Comparison of ENCODE assay signal across 14 cellular contexts in genomic region chr2:234178309-234179030, GRCh38.
DNase-seq lines count a peak whose midpoint lies in the region; ATAC-seq and TF ChIP-seq lines count a peak whose summit lies in the region.
"Had no signal": no experiment of that assay in that cellular context is flagged by ENCODE, and none has a peak within 500 bp of the region (broad histone marks: within the 10 kb centered on the region; RNA-seq: fewer than 3 reads in every experiment).

No MANE protein-coding gene starts in this region.

- H3K36me3 ChIP-seq in OCI-LY7 (ENCODE audit: insufficient read depth, low read length) (no peaks in the 10 kb centered on the region), aorta (ENCODE audit: control insufficient read depth in 1 of 2, insufficient read depth in 2 of 2, low read length in 1 of 2) (no peaks in the 10 kb centered on the region), vagina (no peaks in the 10 kb centered on the region)
- H3K36me3 ChIP-seq: right atrium auricular region had no signal

- no peaks in the 10 kb centered on the region for H3K79me2 ChIP-seq in OCI-LY7 (ENCODE audit: insufficient read depth, low read depth, low read length)

- 52 to 57% methylated on average over 10 of the region's 10 CpGs for WGBS in aorta, 2 donors

- DNase-seq in A172 (ENCODE audit: low spot score), result peak; percentile 92
- DNase-seq in EH (ENCODE audit: low read depth), result peak; percentile 18
- peak; percentile 88 for DNase-seq in RPMI7951 (ENCODE audit: low read depth)
- DNase-seq in fibroblast of the aortic adventitia (ENCODE audit: low read depth), result peak; percentile 19
- DNase-seq in OCI-LY7 (ENCODE audit: low spot score), result no peak
- DNase-seq in aorta, result no peak
- DNase-seq in vagina (ENCODE audit: extremely low spot score in 2 of 2), result no peak
- DNase-seq: activated effector memory CD4-positive, alpha-beta T cell treated with Interleukin-2 at 50 U/mL for 16 hours; CD4-positive, alpha-beta memory T cell; cortex of kidney; glutamatergic neuron had no signal

- POLR2A ChIA-PET in OCI-LY7 (lab: Charles Lee), result no interaction called here

- H4K20me1 ChIP-seq in OCI-LY7 (ENCODE audit: insufficient read depth, low read length), result no peaks in the 10 kb centered on the region

- no peak for TF ChIP-seq CTCF in fibroblast of the aortic adventitia (IDR thresholded peaks at IDR 0.05; ENCODE audit: insufficient read depth, low read length)
- no peak for TF ChIP-seq CTCF in OCI-LY7 (conservative IDR thresholded peaks at IDR 0.05; ENCODE audit: low read length)
- TF ChIP-seq CTCF in vagina (IDR thresholded peaks at IDR 0.05), result no peak

- H3K27ac ChIP-seq in OCI-LY7 (ENCODE audit: low read depth, low read length, poor library complexity, severe bottlenecking) (no peak overlapping the region), aorta (ENCODE audit: low read depth in 1 of 2, low read length in 2 of 2) (no peak overlapping the region), vagina (no peak overlapping the region)
- H3K27ac ChIP-seq: right atrium auricular region had no signal

- H3K4me1 ChIP-seq in OCI-LY7 (ENCODE audit: insufficient read depth, low read length, poor library complexity, severe bottlenecking) (no peaks in the 10 kb centered on the region), aorta (ENCODE audit: control insufficient read depth in 1 of 2, insufficient read depth in 2 of 2, low read length in 2 of 2) (no peaks in the 10 kb centered on the region), vagina (no peaks in the 10 kb centered on the region)
- H3K4me1 ChIP-seq: right atrium auricular region had no signal

- H3K4me3 ChIP-seq in fibroblast of the aortic adventitia (ENCODE audit: low read depth, low read length) (no peak overlapping the region), OCI-LY7 (ENCODE audit: low read depth, low read length, poor library complexity, severe bottlenecking) (no peak overlapping the region), aorta (ENCODE audit: low read length in 2 of 2) (no peak overlapping the region), vagina (no peak overlapping the region)
- H3K4me3 ChIP-seq: right atrium auricular region had no signal

- H3K4me2 ChIP-seq in OCI-LY7 (ENCODE audit: low read length), result no peak overlapping the region

- no TSS peak for BruUV-seq in OCI-LY7 (replicated peaks; lab: Mats Ljungman, UMichigan)

- intact Hi-C loops in OCI-LY7 (cut with micrococcal nuclease; ENCODE audit: unreplicated experiment), result no loop called here
- intact Hi-C loops in aorta (cut with DNase I), result no loop called here
- intact Hi-C loops in vagina (cut with DNase I), result no loop called here

- no peaks in the 10 kb centered on the region for H3K9me2 ChIP-seq in OCI-LY7 (ENCODE audit: insufficient read depth, low read length)

- no peaks in the 10 kb centered on the region for H3K9me3 ChIP-seq in OCI-LY7 (ENCODE audit: low read length)
- no peaks in the 10 kb centered on the region for H3K9me3 ChIP-seq in aorta (ENCODE audit: control insufficient read depth, low read length)
- H3K9me3 ChIP-seq in vagina, result no peaks in the 10 kb centered on the region
- H3K9me3 ChIP-seq: right atrium auricular region had no signal

- ATAC-seq in GM18867 (IDR thresholded peaks at IDR 0.05; ENCODE audit: unreplicated experiment) (no peak), aorta (ENCODE audit: low FRiP score) (no peak)
- ATAC-seq: activated CD4-positive, CD25-positive, alpha-beta regulatory T cell treated with anti-CD3 and anti-CD28 coated beads, Interleukin-2, amount 50 U/mL, for 24 hours had no signal

- no peak overlapping the region for H2AFZ ChIP-seq in OCI-LY7 (ENCODE audit: low read length)

- no peak for TF ChIP-seq POLR2A in vagina (IDR thresholded peaks at IDR 0.05)

- CTCF ChIA-PET in OCI-LY7 (lab: Charles Lee; ENCODE audit: unreplicated experiment), result no interaction called here

- H3K27me3 ChIP-seq in aorta (ENCODE audit: control insufficient read depth in 1 of 2, insufficient read depth in 2 of 2, low read length in 1 of 2) (no peaks in the 10 kb centered on the region), vagina (no peaks in the 10 kb centered on the region)
- H3K27me3 ChIP-seq: right atrium auricular region had no signal

Comparison
In these comparisons a context has a peak if more than half of its experiments do, and no peak if none do; other contexts are left out.
1. DNase-seq: peak in A172 (single experiment), EH (single experiment), RPMI7951 (single experiment) and fibroblast of the aortic adventitia (single experiment); none in OCI-LY7 (single experiment), aorta (0 of 2) and vagina (0 of 2).